ENCODE assay signal across 13 cellular contexts in the genomic region with DNA sequence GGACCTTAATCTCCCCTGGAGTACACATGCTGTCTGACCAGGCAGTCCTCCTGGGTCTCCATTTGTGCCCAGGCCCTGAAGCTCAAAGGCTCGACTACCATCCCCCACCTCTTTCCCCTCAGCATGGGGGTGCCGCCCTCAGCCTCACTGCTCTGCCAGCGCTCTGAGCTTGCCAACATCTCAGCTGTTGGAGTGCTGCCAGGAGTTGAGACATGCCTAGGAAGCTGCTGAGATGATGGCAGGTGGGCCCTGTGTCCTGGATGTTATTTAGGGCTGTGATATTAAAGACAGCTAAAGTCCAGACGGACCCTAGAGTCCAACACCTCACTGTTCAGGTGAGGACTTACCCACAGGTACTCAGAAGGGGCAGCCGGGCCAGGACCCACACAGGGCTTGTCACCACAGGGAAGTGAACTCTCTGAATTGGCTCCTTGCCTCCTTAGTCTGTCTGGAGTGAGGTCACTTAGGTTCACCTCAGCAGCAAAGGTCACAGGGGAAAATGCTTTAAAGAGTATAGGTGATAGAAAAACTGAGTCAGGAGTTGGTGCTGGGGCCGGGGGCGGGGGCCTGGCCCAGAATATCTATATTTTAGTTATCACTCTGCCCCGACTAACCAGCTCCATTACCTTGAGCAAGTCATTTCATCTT. TPM values are rescaled to one million over a fixed set of nuclear protein-coding genes. Genes with fewer than 3 reads are reported as not detected.
A peak's percentile ranks its signal among the peaks of the same experiment; 100 is the strongest.
DNase-seq lines count a peak whose midpoint lies in the region; ATAC-seq and TF ChIP-seq lines count a peak whose summit lies in the region.
"Had no signal": no experiment of that assay in that cellular context is flagged by ENCODE, and none has a peak within 500 bp of the region (broad histone marks: within the 10 kb centered on the region; RNA-seq: fewer than 3 reads in every experiment).

No MANE protein-coding gene starts in this region.

- TF ChIP-seq EP300 in stomach (IDR thresholded peaks at IDR 0.05), result no peak

- ATAC-seq in activated CD8-positive, alpha-beta T cell treated with anti-CD3 and anti-CD28 coated beads for 36 hours, result peak; percentile 89
- no peak for ATAC-seq in activated CD8-positive, alpha-beta T cell treated with anti-CD3 and anti-CD28 coated beads, Interleukin-2, amount 10 ng/mL, durations not matched to agents 7 days and 5 days
- ATAC-seq: natural killer cell, Panc1, upper lobe of right lung had no signal

- no peak for TF ChIP-seq CTCF in activated CD8-positive, alpha-beta T cell treated with anti-CD3 and anti-CD28 coated beads for 36 hours (IDR thresholded peaks at IDR 0.05)
- no peak for TF ChIP-seq CTCF in stomach (IDR thresholded peaks at IDR 0.05)

- no peaks in the 10 kb centered on the region for H3K9me3 ChIP-seq in stomach
- H3K9me3 ChIP-seq in CD8-positive, alpha-beta memory T cell (ENCODE audit: low read length), result no peaks in the 10 kb centered on the region
- H3K9me3 ChIP-seq: upper lobe of right lung had no signal

- peak overlapping the region; percentile 40 for H3K27ac Mint-ChIP-seq in activated CD8-positive, alpha-beta T cell treated with anti-CD3 and anti-CD28 coated beads for 36 hours
- no peak overlapping the region for H3K27ac Mint-ChIP-seq in activated CD8-positive, alpha-beta T cell treated with anti-CD3 and anti-CD28 coated beads, Interleukin-2, amount 10 ng/mL, durations not matched to agents 7 days and 5 days
- peak overlapping the region in 1 of 8 donors; percentile 52 for H3K27ac Mint-ChIP-seq in CD8-positive, alpha-beta memory T cell
- H3K27ac Mint-ChIP-seq: natural killer cell had no signal

- DNase-seq in activated CD8-positive, alpha-beta T cell treated with anti-CD3 and anti-CD28 coated beads for 36 hours, result peak; percentile 49
- no peak for DNase-seq in activated CD8-positive, alpha-beta T cell treated with anti-CD3 and anti-CD28 coated beads, Interleukin-2, amount 10 ng/mL, durations not matched to agents 7 days and 5 days
- peak; percentile 82 for DNase-seq in NCI-H2107 (lab: John Stamatoyannopoulos, UW)
- DNase-seq in cerebellar cortex (ENCODE audit: low spot score), result peak; percentile 39
- DNase-seq in stomach, result peak; percentile 48
- no peak for DNase-seq in cerebellum (ENCODE audit: low spot score)
- no peak for DNase-seq in activated CD8-positive, alpha-beta memory T cell treated with anti-CD3 and anti-CD28 coated beads, Interleukin-2, amount 50 U/mL, for 48 hours
- DNase-seq in CD8-positive, alpha-beta memory T cell, result no peak
- DNase-seq: GDM1, kidney glomerular epithelial cell, natural killer cell, upper lobe of right lung had no signal

- TF ChIP-seq POLR2A in stomach (IDR thresholded peaks at IDR 0.05), result no peak

- no peak overlapping the region for H3K4me3 Mint-ChIP-seq in activated CD8-positive, alpha-beta T cell treated with anti-CD3 and anti-CD28 coated beads for 36 hours
- no peak overlapping the region for H3K4me3 Mint-ChIP-seq in activated CD8-positive, alpha-beta T cell treated with anti-CD3 and anti-CD28 coated beads, Interleukin-2, amount 10 ng/mL, durations not matched to agents 7 days and 5 days
- H3K4me3 Mint-ChIP-seq in CD8-positive, alpha-beta memory T cell, result no peak overlapping the region
- H3K4me3 Mint-ChIP-seq: natural killer cell had no signal

- intact Hi-C loops in activated CD8-positive, alpha-beta T cell treated with anti-CD3 and anti-CD28 coated beads for 36 hours (cut with micrococcal nuclease), result no loop called here
- intact Hi-C loops in stomach (cut with DNase I; ENCODE audit: low total_unique reads), result no loop called here

- peaks cover 0 to 19% (median 10%) of the 10 kb centered on the region in 4 donors for H3K4me1 ChIP-seq in stomach
- H3K4me1 ChIP-seq in CD8-positive, alpha-beta memory T cell (ENCODE audit: insufficient read depth, low read length), result no peaks in the 10 kb centered on the region
- H3K4me1 ChIP-seq: upper lobe of right lung had no signal

- H3K36me3 ChIP-seq in stomach, result no peaks in the 10 kb centered on the region
- no peaks in the 10 kb centered on the region for H3K36me3 ChIP-seq in CD8-positive, alpha-beta memory T cell (ENCODE audit: insufficient read depth, low read length)
- H3K36me3 ChIP-seq: upper lobe of right lung had no signal

- peaks cover 1% of the 10 kb centered on the region for H3K27me3 Mint-ChIP-seq in activated CD8-positive, alpha-beta T cell treated with anti-CD3 and anti-CD28 coated beads for 36 hours
- peaks cover 9% of the 10 kb centered on the region for H3K27me3 Mint-ChIP-seq in activated CD8-positive, alpha-beta T cell treated with anti-CD3 and anti-CD28 coated beads, Interleukin-2, amount 10 ng/mL, durations not matched to agents 7 days and 5 days (ENCODE audit: low read depth)
- peaks cover 2 to 10% of the 10 kb centered on the region in 2 donors for H3K27me3 Mint-ChIP-seq in CD8-positive, alpha-beta memory T cell

- CTCF ChIA-PET in activated CD8-positive, alpha-beta T cell treated with anti-CD3 and anti-CD28 coated beads for 36 hours (lab: Charles Lee), result interaction anchor here (1.1 to 1.8 kb wide), 3 partner anchors 13 to 130 kb away, joined by 3 to 16 read pairs (median 3); no protein-coding TSS in a partner anchor
- CTCF ChIA-PET in activated CD8-positive, alpha-beta T cell treated with anti-CD3 and anti-CD28 coated beads, Interleukin-2, amount 10 ng/mL, durations not matched to agents 7 days and 5 days (lab: Charles Lee), result interaction anchor here (0.8 to 2.1 kb wide), 4 partner anchors 13 to 270 kb away, joined by 3 to 16 read pairs (median 4); no protein-coding TSS in a partner anchor
- CTCF ChIA-PET in CD8-positive, alpha-beta memory T cell (lab: Charles Lee), result interaction anchor here (1.1 to 1.3 kb wide), 3 partner anchors 13 to 306 kb away, joined by 3 to 5 read pairs (median 3); no protein-coding TSS in a partner anchor

- 46 to 61% (median 51%) methylated on average over 7 to 8 of the region's 8 CpGs for WGBS in stomach, 5 donors

- no peaks in the 10 kb centered on the region for H3K36me3 Mint-ChIP-seq in activated CD8-positive, alpha-beta T cell treated with anti-CD3 and anti-CD28 coated beads for 36 hours (ENCODE audit: low read depth)
- H3K36me3 Mint-ChIP-seq in activated CD8-positive, alpha-beta T cell treated with anti-CD3 and anti-CD28 coated beads, Interleukin-2, amount 10 ng/mL, durations not matched to agents 7 days and 5 days (ENCODE audit: low read depth), result no peaks in the 10 kb centered on the region
- no peaks in the 10 kb centered on the region for H3K36me3 Mint-ChIP-seq in CD8-positive, alpha-beta memory T cell
- H3K36me3 Mint-ChIP-seq: natural killer cell had no signal

- peaks cover 9% of the 10 kb centered on the region for H3K4me1 Mint-ChIP-seq in activated CD8-positive, alpha-beta T cell treated with anti-CD3 and anti-CD28 coated beads for 36 hours (ENCODE audit: low read depth)
- no peaks in the 10 kb centered on the region for H3K4me1 Mint-ChIP-seq in activated CD8-positive, alpha-beta T cell treated with anti-CD3 and anti-CD28 coated beads, Interleukin-2, amount 10 ng/mL, durations not matched to agents 7 days and 5 days (ENCODE audit: low read depth)
- H3K4me1 Mint-ChIP-seq in CD8-positive, alpha-beta memory T cell, result no peaks in the 10 kb centered on the region
- H3K4me1 Mint-ChIP-seq: natural killer cell had no signal

- no peak overlapping the region for H3K27ac ChIP-seq in stomach
- no peak overlapping the region for H3K27ac ChIP-seq in CD8-positive, alpha-beta memory T cell (ENCODE audit: low read depth, low read length)
- H3K27ac ChIP-seq: upper lobe of right lung had no signal

- no peaks in the 10 kb centered on the region for H3K9me3 Mint-ChIP-seq in activated CD8-positive, alpha-beta T cell treated with anti-CD3 and anti-CD28 coated beads for 36 hours
- no peaks in the 10 kb centered on the region for H3K9me3 Mint-ChIP-seq in activated CD8-positive, alpha-beta T cell treated with anti-CD3 and anti-CD28 coated beads, Interleukin-2, amount 10 ng/mL, durations not matched to agents 7 days and 5 days (ENCODE audit: insufficient read depth)
- no peaks in the 10 kb centered on the region for H3K9me3 Mint-ChIP-seq in CD8-positive, alpha-beta memory T cell
- H3K9me3 Mint-ChIP-seq: natural killer cell had no signal

- POLR2A ChIA-PET in activated CD8-positive, alpha-beta T cell treated with anti-CD3 and anti-CD28 coated beads for 36 hours (lab: Charles Lee), result no interaction called here
- POLR2A ChIA-PET in activated CD8-positive, alpha-beta T cell treated with anti-CD3 and anti-CD28 coated beads, Interleukin-2, amount 10 ng/mL, durations not matched to agents 7 days and 5 days (lab: Charles Lee), result no interaction called here
- POLR2A ChIA-PET in CD8-positive, alpha-beta memory T cell (lab: Charles Lee), result no interaction called here

- H3K27me3 ChIP-seq in stomach, result peaks cover 0 to 3% (median 0%) of the 10 kb centered on the region in 3 donors
- H3K27me3 ChIP-seq in CD8-positive, alpha-beta memory T cell (ENCODE audit: insufficient read depth, low read length, poor library complexity, severe bottlenecking), result peaks cover 4% of the 10 kb centered on the region

- no peak overlapping the region for H3K4me3 ChIP-seq in stomach
- no peak overlapping the region for H3K4me3 ChIP-seq in CD8-positive, alpha-beta memory T cell (ENCODE audit: low read length)
- H3K4me3 ChIP-seq: upper lobe of right lung had no signal

RNA-seq across cellular contexts. Expression of gene KCNC4, which starts 19.7 kb away (rescaled TPM):
- 10 to 100 TPM; 10.7 to 12.2 TPM for total RNA-seq in activated CD8-positive, alpha-beta T cell treated with anti-CD3 and anti-CD28 coated beads for 36 hours
- total RNA-seq in activated CD8-positive, alpha-beta T cell treated with anti-CD3 and anti-CD28 coated beads, Interleukin-2, amount 10 ng/mL, durations not matched to agents 7 days and 5 days, result 1 to 10 TPM; 7.5 to 8.3 TPM
- 10 to 100 TPM in 1 of 5 donors, 1 to 10 TPM in 4; 1.2 to 16.5 (median 6.5) TPM for total RNA-seq in stomach
- 1 to 10 TPM; 1.1 to 2.8 (median 2.5) TPM for polyA plus RNA-seq in stomach
- 7.1 TPM for total RNA-seq in cerebellum
- 1 to 10 TPM; 6.4 to 8.4 TPM for total RNA-seq in CD8-positive, alpha-beta memory T cell
- 2.0 TPM for polyA plus RNA-seq in CD8-positive, alpha-beta memory T cell

RNA-seq across cellular contexts. Expression of gene SLC6A17, which starts 40.1 kb away (rescaled TPM):
- total RNA-seq in activated CD8-positive, alpha-beta T cell treated with anti-CD3 and anti-CD28 coated beads for 36 hours, result under 1 TPM; 0.05 to 0.18 TPM
- not detected for total RNA-seq in activated CD8-positive, alpha-beta T cell treated with anti-CD3 and anti-CD28 coated beads, Interleukin-2, amount 10 ng/mL, durations not matched to agents 7 days and 5 days
- total RNA-seq in stomach, result under 1 TPM in 3 of 5 donors, not detected in 2; 0.14 to 0.37 (median 0.29) TPM
- under 1 TPM in 2 of 3 donors, not detected in 1; 0.08 to 0.12 TPM for polyA plus RNA-seq in stomach
- total RNA-seq in cerebellum, result 11.5 TPM
- total RNA-seq in CD8-positive, alpha-beta memory T cell, result under 1 TPM; 0.07 TPM
- not detected for polyA plus RNA-seq in CD8-positive, alpha-beta memory T cell
- total RNA-seq: natural killer cell had no signal

Comparison
In these comparisons a context has a peak if more than half of its experiments do, and no peak if none do; other contexts are left out.
1. DNase-seq: peak in activated CD8-positive, alpha-beta T cell treated with anti-CD3 and anti-CD28 coated beads for 36 hours (single experiment), NCI-H2107 (single experiment), cerebellar cortex (single experiment) and stomach (single experiment); none in activated CD8-positive, alpha-beta T cell treated with anti-CD3 and anti-CD28 coated beads, Interleukin-2, amount 10 ng/mL, durations not matched to agents 7 days and 5 days (single experiment), cerebellum (single experiment), activated CD8-positive, alpha-beta memory T cell treated with anti-CD3 and anti-CD28 coated beads, Interleukin-2, amount 50 U/mL, for 48 hours (single experiment) and CD8-positive, alpha-beta memory T cell (0 of 5).